39 cellular contexts compared by ENCODE assay signal in genomic region chr7:9328296-9328695, GRCh38.
"Had no signal": no experiment of that assay in that cellular context is flagged by ENCODE, and none has a peak within 500 bp of the region (broad histone marks: within the 10 kb centered on the region; RNA-seq: fewer than 3 reads in every experiment).

No MANE protein-coding gene starts in this region.

- H3K9me3 Mint-ChIP-seq: activated naive CD8-positive, alpha-beta T cell treated with anti-CD3 and anti-CD28 coated beads, Interleukin-2, amount 10 ng/mL, durations not matched to agents 7 days and 5 days; brain had no signal

- H3K27me3 ChIP-seq: adrenal gland, ascending aorta, body of pancreas, brain microvascular endothelial cell, breast epithelium, cardiac muscle cell had no signal

- H3K9me3 ChIP-seq: adrenal gland, ascending aorta, body of pancreas, breast epithelium had no signal

- H3K36me3 ChIP-seq: adrenal gland, ascending aorta, brain microvascular endothelial cell, breast epithelium, cardiac muscle cell had no signal

- H3K4me3 Mint-ChIP-seq: activated naive CD4-positive, alpha-beta T cell treated with anti-CD3 and anti-CD28 coated beads for 36 hours; activated naive CD4-positive, alpha-beta T cell treated with anti-CD3 and anti-CD28 coated beads, Interleukin-2, amount 10 ng/mL, durations not matched to agents 7 days and 5 days; activated naive CD4-positive, alpha-beta T cell treated with anti-CD3 and anti-CD28 coated beads, Interleukin-2, amount 50 U/mL, for 24 hours; activated naive CD8-positive, alpha-beta T cell; activated naive CD8-positive, alpha-beta T cell treated with anti-CD3 and anti-CD28 coated beads for 36 hours; activated naive CD8-positive, alpha-beta T cell treated with anti-CD3 and anti-CD28 coated beads, Interleukin-2, amount 10 ng/mL, durations not matched to agents 7 days and 5 days; activated naive CD8-positive, alpha-beta T cell treated with anti-CD3 and anti-CD28 coated beads, Interleukin-2, amount 50 U/mL, for 24 hours; activated T-cell treated with anti-CD3 and anti-CD28 coated beads, Interleukin-2, amount 50 U/mL, for 4 hours; activated T-cell treated with anti-CD3 and anti-CD28 coated beads, Interleukin-2, amount 50 U/mL, for 72 hours; activated T-helper 1 cell treated with anti-CD3 and anti-CD28 coated beads, Interleukin-12 subunit alpha, Interleukin-12 subunit beta, Interleukin-2, Interleukin-4 antibody, amounts not matched to agents 30 ng/mL and 10 ng/mL and 1 ng/mL, durations not matched to agents 14 hours and 24 hours and 36 hours; activated T-helper 17 cell treated with anti-CD3 and anti-CD28 coated beads, Interleukin-2, amount 50 U/mL, for 72 hours; brain; central memory CD8-positive, alpha-beta T cell had no signal

- H3K4me1 Mint-ChIP-seq: activated naive CD4-positive, alpha-beta T cell treated with anti-CD3 and anti-CD28 coated beads, Interleukin-2, amount 10 ng/mL, durations not matched to agents 7 days and 5 days; activated naive CD4-positive, alpha-beta T cell treated with anti-CD3 and anti-CD28 coated beads, Interleukin-2, amount 50 U/mL, for 24 hours; activated naive CD8-positive, alpha-beta T cell treated with anti-CD3 and anti-CD28 coated beads for 36 hours; activated naive CD8-positive, alpha-beta T cell treated with anti-CD3 and anti-CD28 coated beads, Interleukin-2, amount 10 ng/mL, durations not matched to agents 7 days and 5 days; activated naive CD8-positive, alpha-beta T cell treated with anti-CD3 and anti-CD28 coated beads, Interleukin-2, amount 50 U/mL, for 24 hours; activated T-helper 17 cell treated with anti-CD3 and anti-CD28 coated beads, Interleukin-2, amount 50 U/mL, for 72 hours; brain; central memory CD8-positive, alpha-beta T cell had no signal

- ATAC-seq: activated naive CD4-positive, alpha-beta T cell treated with anti-CD3 and anti-CD28 coated beads, Interleukin-2, amount 50 U/mL, for 72 hours; activated naive CD8-positive, alpha-beta T cell treated with anti-CD3 and anti-CD28 coated beads, Interleukin-2, amount 50 U/mL, for 24 hours; activated T-cell treated with anti-CD3 and anti-CD28 coated beads, Interleukin-2, amount 50 U/mL, for 4 hours; activated T-cell treated with anti-CD3 and anti-CD28 coated beads, Interleukin-2, amount 50 U/mL, for 72 hours; activated T-helper 17 cell treated with anti-CD3 and anti-CD28 coated beads, Interleukin-2, amount 50 U/mL, for 72 hours; body of pancreas had no signal

- DNase-seq: activated effector memory CD4-positive, alpha-beta T cell treated with anti-CD3 and anti-CD28 coated beads, Interleukin-2, amount 50 U/mL, for 16 hours; activated effector memory CD4-positive, alpha-beta T cell treated with Interleukin-2 at 50 U/mL for 16 hours; activated gamma-delta T cell; activated gamma-delta T cell treated with Interleukin-2 at 50 U/mL for 16 hours; activated naive CD4-positive, alpha-beta T cell; activated naive CD4-positive, alpha-beta T cell treated with anti-CD3 and anti-CD28 coated beads for 36 hours; activated naive CD4-positive, alpha-beta T cell treated with anti-CD3 and anti-CD28 coated beads, Interleukin-2, amount 10 ng/mL, durations not matched to agents 7 days and 5 days; activated naive CD4-positive, alpha-beta T cell treated with anti-CD3 and anti-CD28 coated beads, Interleukin-2, amount 50 U/mL, for 16 hours; activated naive CD4-positive, alpha-beta T cell treated with Interleukin-2 at 50 U/mL for 16 hours; activated naive CD8-positive, alpha-beta T cell treated with anti-CD3 and anti-CD28 coated beads for 36 hours; activated naive CD8-positive, alpha-beta T cell treated with anti-CD3 and anti-CD28 coated beads, Interleukin-2, amount 10 ng/mL, durations not matched to agents 7 days and 5 days; activated naive CD8-positive, alpha-beta T cell treated with anti-CD3 and anti-CD28 coated beads, Interleukin-2, amount 50 U/mL, for 24 hours; activated T-cell treated with anti-CD3 and anti-CD28 coated beads, Interleukin-2, amount 50 U/mL, for 1 hour; activated T-cell treated with anti-CD3 and anti-CD28 coated beads, Interleukin-2, amount 50 U/mL, for 4 hours; activated T-cell treated with anti-CD3 and anti-CD28 coated beads, Interleukin-2, amount 50 U/mL, for 48 hours; activated T-cell treated with anti-CD3 and anti-CD28 coated beads, Interleukin-2, amount 50 U/mL, for 72 hours; adrenal gland; amniotic stem cell; amygdala; anterior cingulate cortex; aorta; body of pancreas; brain microvascular endothelial cell; caudate nucleus; central memory CD4-positive, alpha-beta T cell; cerebellar nuclear complex had no signal

- H3K27me3 Mint-ChIP-seq: activated naive CD4-positive, alpha-beta T cell treated with anti-CD3 and anti-CD28 coated beads, Interleukin-2, amount 10 ng/mL, durations not matched to agents 7 days and 5 days; activated naive CD4-positive, alpha-beta T cell treated with anti-CD3 and anti-CD28 coated beads, Interleukin-2, amount 50 U/mL, for 24 hours; activated naive CD8-positive, alpha-beta T cell; activated naive CD8-positive, alpha-beta T cell treated with anti-CD3 and anti-CD28 coated beads for 36 hours; activated naive CD8-positive, alpha-beta T cell treated with anti-CD3 and anti-CD28 coated beads, Interleukin-2, amount 10 ng/mL, durations not matched to agents 7 days and 5 days; activated naive CD8-positive, alpha-beta T cell treated with anti-CD3 and anti-CD28 coated beads, Interleukin-2, amount 50 U/mL, for 24 hours; activated T-helper 17 cell treated with anti-CD3 and anti-CD28 coated beads, Interleukin-2, amount 50 U/mL, for 72 hours; brain; central memory CD8-positive, alpha-beta T cell had no signal

- H3K36me3 Mint-ChIP-seq: activated naive CD4-positive, alpha-beta T cell treated with anti-CD3 and anti-CD28 coated beads, Interleukin-2, amount 10 ng/mL, durations not matched to agents 7 days and 5 days; activated naive CD4-positive, alpha-beta T cell treated with anti-CD3 and anti-CD28 coated beads, Interleukin-2, amount 50 U/mL, for 24 hours; activated naive CD4-positive, alpha-beta T cell treated with anti-CD3 and anti-CD28 coated beads, Interleukin-2, amount 50 U/mL, for 72 hours; activated naive CD8-positive, alpha-beta T cell; activated naive CD8-positive, alpha-beta T cell treated with anti-CD3 and anti-CD28 coated beads for 36 hours; activated naive CD8-positive, alpha-beta T cell treated with anti-CD3 and anti-CD28 coated beads, Interleukin-2, amount 10 ng/mL, durations not matched to agents 7 days and 5 days; brain had no signal

- H3K4me1 ChIP-seq: adrenal gland, ascending aorta, body of pancreas, breast epithelium had no signal

- H3K27ac ChIP-seq: adrenal gland, ascending aorta, body of pancreas, brain microvascular endothelial cell, breast epithelium, cardiac muscle cell had no signal

- FAIRE-seq: astrocyte, bronchial epithelial cell had no signal

- H3K4me3 ChIP-seq: adrenal gland, ascending aorta, body of pancreas, breast epithelium, cardiac muscle cell had no signal

- H3K27ac Mint-ChIP-seq: activated naive CD4-positive, alpha-beta T cell treated with anti-CD3 and anti-CD28 coated beads for 36 hours; activated naive CD4-positive, alpha-beta T cell treated with anti-CD3 and anti-CD28 coated beads, Interleukin-2, amount 10 ng/mL, durations not matched to agents 7 days and 5 days; activated naive CD4-positive, alpha-beta T cell treated with anti-CD3 and anti-CD28 coated beads, Interleukin-2, amount 50 U/mL, for 24 hours; activated naive CD4-positive, alpha-beta T cell treated with anti-CD3 and anti-CD28 coated beads, Interleukin-2, amount 50 U/mL, for 72 hours; activated naive CD8-positive, alpha-beta T cell; activated naive CD8-positive, alpha-beta T cell treated with anti-CD3 and anti-CD28 coated beads for 36 hours; activated naive CD8-positive, alpha-beta T cell treated with anti-CD3 and anti-CD28 coated beads, Interleukin-2, amount 10 ng/mL, durations not matched to agents 7 days and 5 days; activated naive CD8-positive, alpha-beta T cell treated with anti-CD3 and anti-CD28 coated beads, Interleukin-2, amount 50 U/mL, for 24 hours; activated T-cell treated with anti-CD3 and anti-CD28 coated beads, Interleukin-2, amount 50 U/mL, for 72 hours; activated T-helper 1 cell treated with anti-CD3 and anti-CD28 coated beads, Interleukin-12 subunit alpha, Interleukin-12 subunit beta, Interleukin-2, Interleukin-4 antibody, amounts not matched to agents 30 ng/mL and 10 ng/mL and 1 ng/mL, durations not matched to agents 14 hours and 24 hours and 36 hours; activated T-helper 17 cell treated with anti-CD3 and anti-CD28 coated beads, Interleukin-2, amount 50 U/mL, for 72 hours; activated T-helper 2 cell treated with anti-CD3 and anti-CD28 coated beads, Interferon-gamma antibody, Interleukin-2, Interleukin-4, amounts not matched to agents 10 μg/mL and 5 μg/mL and 100 μg/mL, durations not matched to agents 14 hours and 24 hours and 36 hours; brain had no signal
